ENCODE assay signal across 1 cellular context in the genomic region with DNA sequence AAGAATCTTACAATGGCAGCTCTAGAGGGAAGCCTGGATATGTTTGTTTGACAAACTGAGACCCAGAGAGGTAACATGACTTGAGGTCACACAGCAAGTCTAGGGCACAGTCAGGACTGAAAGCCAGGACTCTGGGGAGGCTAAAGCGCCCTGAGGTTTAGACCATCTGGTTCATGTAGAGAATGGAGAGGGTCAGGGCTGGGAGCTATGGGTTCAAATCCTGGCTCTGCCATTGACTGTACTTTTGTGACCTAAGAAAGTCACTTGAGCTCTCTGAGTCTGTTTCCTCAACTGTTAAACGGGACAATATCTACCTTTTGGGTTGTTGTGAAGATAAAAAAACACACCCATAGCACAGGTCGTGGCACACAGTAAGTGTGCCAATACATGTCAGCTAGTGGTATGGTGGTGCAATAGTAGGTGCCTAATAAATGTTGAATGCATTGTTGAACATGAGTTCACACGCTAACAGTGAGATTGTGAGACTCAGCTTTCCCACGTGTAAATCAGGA.
A peak's percentile ranks its signal among the peaks of the same experiment; 100 is the strongest.
TF ChIP-seq lines count a peak whose summit lies in the region.

No MANE protein-coding gene starts in this region.

TF ChIP-seq in HepG2, 621 proteins besides CTCF, POLR2A, EP300 and RAD21 (continued from another document and continues in another):
- no peak for TF ChIP-seq ZBTB38 (CRISPR knock-in tag; IDR thresholded peaks at IDR 0.05)
- TF ChIP-seq ZNF253 (CRISPR knock-in tag; IDR thresholded peaks at IDR 0.05; ENCODE audit: borderline replicate concordance), result no peak
- no peak for TF ChIP-seq ZBTB7A (CRISPR knock-in tag; IDR thresholded peaks at IDR 0.05)
- no peak for TF ChIP-seq ZFP36 (IDR thresholded peaks at IDR 0.05; ENCODE audit: borderline replicate concordance, low read depth, low read length, partially characterized antibody)
- no peak for TF ChIP-seq MNT (IDR thresholded peaks at IDR 0.05)
- TF ChIP-seq RBAK (CRISPR knock-in tag; IDR thresholded peaks at IDR 0.05), result no peak
- TF ChIP-seq ZNF704 (CRISPR knock-in tag; IDR thresholded peaks at IDR 0.05; ENCODE audit: borderline replicate concordance), result no peak
- TF ChIP-seq CHD4 (IDR thresholded peaks at IDR 0.05; ENCODE audit: borderline replicate concordance, low read length), result peak; percentile 80
- TF ChIP-seq SMAD1 (CRISPR knock-in tag; IDR thresholded peaks at IDR 0.05; ENCODE audit: borderline replicate concordance, low read depth), result no peak
- TF ChIP-seq RXRA (CRISPR knock-in tag; IDR thresholded peaks at IDR 0.05), result no peak
- TF ChIP-seq CENPX (CRISPR knock-in tag; IDR thresholded peaks at IDR 0.05), result no peak
- no peak; the same call in 1 of the 2 replicates for TF ChIP-seq MXD4 (CRISPR knock-in tag; IDR thresholded peaks at IDR 0.05)
- TF ChIP-seq ZSCAN21 (CRISPR knock-in tag; IDR thresholded peaks at IDR 0.05; ENCODE audit: borderline replicate concordance), result peak; percentile 28; the same call in 1 of the 2 replicates
- TF ChIP-seq HNRNPH1 (optimal IDR thresholded peaks at IDR 0.05; ENCODE audit: low read depth, low read length), result no peak
- TF ChIP-seq ZMYM4 (CRISPR knock-in tag; IDR thresholded peaks at IDR 0.05), result 0 out of 2 replicates have a peak, but pooled peaks have one; percentile 28
- no peak for TF ChIP-seq ZBTB49 (CRISPR knock-in tag; IDR thresholded peaks at IDR 0.05; ENCODE audit: borderline replicate concordance)
- 0 out of 2 replicates have a peak, but pooled peaks have one; percentile 36 for TF ChIP-seq ZNF83 (CRISPR knock-in tag; IDR thresholded peaks at IDR 0.05; ENCODE audit: borderline replicate concordance)
- no peak for TF ChIP-seq SP1 (IDR thresholded peaks at IDR 0.05)
- 0 out of 2 replicates have a peak, but pooled peaks have one; percentile 16 for TF ChIP-seq SP1 (CRISPR knock-in tag; IDR thresholded peaks at IDR 0.05)
- TF ChIP-seq ZNF317 (CRISPR knock-in tag; IDR thresholded peaks at IDR 0.05), result peak; percentile 50; the same call in 1 of the 2 replicates
- no peak for TF ChIP-seq PAF1 (CRISPR knock-in tag; IDR thresholded peaks at IDR 0.05)
- TF ChIP-seq CBX1 (IDR thresholded peaks at IDR 0.05; ENCODE audit: low read depth), result no peak
- TF ChIP-seq ATF7-NPFF (CRISPR knock-in tag; IDR thresholded peaks at IDR 0.05; ENCODE audit: low read depth), result peak; percentile 83; the same call in 1 of the 2 replicates
- TF ChIP-seq KLF13 (CRISPR knock-in tag; IDR thresholded peaks at IDR 0.05), result no peak
- no peak for TF ChIP-seq ARNT (IDR thresholded peaks at IDR 0.05)
- TF ChIP-seq AKNA (CRISPR knock-in tag; IDR thresholded peaks at IDR 0.05; ENCODE audit: borderline replicate concordance), result no peak
- TF ChIP-seq ZNF251 (CRISPR knock-in tag; IDR thresholded peaks at IDR 0.05), result no peak
- no peak for TF ChIP-seq CSRNP2 (CRISPR knock-in tag; conservative IDR thresholded peaks at IDR 0.05; ENCODE audit: low read depth)
- TF ChIP-seq ZNF24 (IDR thresholded peaks at IDR 0.05), result no peak
- no peak for TF ChIP-seq GTF2F1 (IDR thresholded peaks at IDR 0.05; ENCODE audit: low read length)
- TF ChIP-seq, protein P1, sequence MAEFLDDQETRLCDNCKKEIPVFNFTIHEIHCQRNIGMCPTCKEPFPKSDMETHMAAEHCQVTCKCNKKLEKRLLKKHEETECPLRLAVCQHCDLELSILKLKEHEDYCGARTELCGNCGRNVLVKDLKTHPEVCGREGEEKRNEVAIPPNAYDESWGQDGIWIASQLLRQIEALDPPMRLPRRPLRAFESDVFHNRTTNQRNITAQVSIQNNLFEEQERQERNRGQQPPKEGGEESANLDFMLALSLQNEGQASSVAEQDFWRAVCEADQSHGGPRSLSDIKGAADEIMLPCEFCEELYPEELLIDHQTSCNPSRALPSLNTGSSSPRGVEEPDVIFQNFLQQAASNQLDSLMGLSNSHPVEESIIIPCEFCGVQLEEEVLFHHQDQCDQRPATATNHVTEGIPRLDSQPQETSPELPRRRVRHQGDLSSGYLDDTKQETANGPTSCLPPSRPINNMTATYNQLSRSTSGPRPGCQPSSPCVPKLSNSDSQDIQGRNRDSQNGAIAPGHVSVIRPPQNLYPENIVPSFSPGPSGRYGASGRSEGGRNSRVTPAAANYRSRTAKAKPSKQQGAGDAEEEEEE (CRISPR knock-in tag; IDR thresholded peaks at IDR 0.05; ENCODE audit: borderline replicate concordance), result no peak
- TF ChIP-seq NR2C2 (CRISPR knock-in tag; IDR thresholded peaks at IDR 0.05; ENCODE audit: borderline replicate concordance), result no peak
- no peak for TF ChIP-seq NKX3-1 (CRISPR knock-in tag; IDR thresholded peaks at IDR 0.05)
- no peak for TF ChIP-seq ZNF737 (CRISPR knock-in tag; IDR thresholded peaks at IDR 0.05; ENCODE audit: borderline replicate concordance)
- no peak for TF ChIP-seq KLF6 (CRISPR knock-in tag; IDR thresholded peaks at IDR 0.05)
- TF ChIP-seq MAF1 (CRISPR knock-in tag; IDR thresholded peaks at IDR 0.05; ENCODE audit: borderline replicate concordance), result no peak
- no peak for TF ChIP-seq ZBTB3 (CRISPR knock-in tag; IDR thresholded peaks at IDR 0.05; ENCODE audit: borderline replicate concordance, low read depth)
- TF ChIP-seq MED1 (CRISPR knock-in tag; IDR thresholded peaks at IDR 0.05), result no peak
- no peak for TF ChIP-seq ZNF431 (CRISPR knock-in tag; IDR thresholded peaks at IDR 0.05; ENCODE audit: borderline replicate concordance, low read depth)
- TF ChIP-seq SALL2 (CRISPR knock-in tag; IDR thresholded peaks at IDR 0.05), result no peak
- TF ChIP-seq ZNF670 (CRISPR knock-in tag; IDR thresholded peaks at IDR 0.05; ENCODE audit: borderline replicate concordance), result no peak
- no peak for TF ChIP-seq EHMT2 (IDR thresholded peaks at IDR 0.05; ENCODE audit: borderline replicate concordance, low read depth, low read length)
- no peak for TF ChIP-seq ATF7 (IDR thresholded peaks at IDR 0.05)
- TF ChIP-seq ATF7 (CRISPR knock-in tag; IDR thresholded peaks at IDR 0.05), result no peak
- no peak; the same call in 1 of the 2 replicates for TF ChIP-seq ZNF354B (CRISPR knock-in tag; IDR thresholded peaks at IDR 0.05)
- no peak for TF ChIP-seq ZSCAN31 (CRISPR knock-in tag; IDR thresholded peaks at IDR 0.05; ENCODE audit: low read depth)
- TF ChIP-seq, protein P2, sequence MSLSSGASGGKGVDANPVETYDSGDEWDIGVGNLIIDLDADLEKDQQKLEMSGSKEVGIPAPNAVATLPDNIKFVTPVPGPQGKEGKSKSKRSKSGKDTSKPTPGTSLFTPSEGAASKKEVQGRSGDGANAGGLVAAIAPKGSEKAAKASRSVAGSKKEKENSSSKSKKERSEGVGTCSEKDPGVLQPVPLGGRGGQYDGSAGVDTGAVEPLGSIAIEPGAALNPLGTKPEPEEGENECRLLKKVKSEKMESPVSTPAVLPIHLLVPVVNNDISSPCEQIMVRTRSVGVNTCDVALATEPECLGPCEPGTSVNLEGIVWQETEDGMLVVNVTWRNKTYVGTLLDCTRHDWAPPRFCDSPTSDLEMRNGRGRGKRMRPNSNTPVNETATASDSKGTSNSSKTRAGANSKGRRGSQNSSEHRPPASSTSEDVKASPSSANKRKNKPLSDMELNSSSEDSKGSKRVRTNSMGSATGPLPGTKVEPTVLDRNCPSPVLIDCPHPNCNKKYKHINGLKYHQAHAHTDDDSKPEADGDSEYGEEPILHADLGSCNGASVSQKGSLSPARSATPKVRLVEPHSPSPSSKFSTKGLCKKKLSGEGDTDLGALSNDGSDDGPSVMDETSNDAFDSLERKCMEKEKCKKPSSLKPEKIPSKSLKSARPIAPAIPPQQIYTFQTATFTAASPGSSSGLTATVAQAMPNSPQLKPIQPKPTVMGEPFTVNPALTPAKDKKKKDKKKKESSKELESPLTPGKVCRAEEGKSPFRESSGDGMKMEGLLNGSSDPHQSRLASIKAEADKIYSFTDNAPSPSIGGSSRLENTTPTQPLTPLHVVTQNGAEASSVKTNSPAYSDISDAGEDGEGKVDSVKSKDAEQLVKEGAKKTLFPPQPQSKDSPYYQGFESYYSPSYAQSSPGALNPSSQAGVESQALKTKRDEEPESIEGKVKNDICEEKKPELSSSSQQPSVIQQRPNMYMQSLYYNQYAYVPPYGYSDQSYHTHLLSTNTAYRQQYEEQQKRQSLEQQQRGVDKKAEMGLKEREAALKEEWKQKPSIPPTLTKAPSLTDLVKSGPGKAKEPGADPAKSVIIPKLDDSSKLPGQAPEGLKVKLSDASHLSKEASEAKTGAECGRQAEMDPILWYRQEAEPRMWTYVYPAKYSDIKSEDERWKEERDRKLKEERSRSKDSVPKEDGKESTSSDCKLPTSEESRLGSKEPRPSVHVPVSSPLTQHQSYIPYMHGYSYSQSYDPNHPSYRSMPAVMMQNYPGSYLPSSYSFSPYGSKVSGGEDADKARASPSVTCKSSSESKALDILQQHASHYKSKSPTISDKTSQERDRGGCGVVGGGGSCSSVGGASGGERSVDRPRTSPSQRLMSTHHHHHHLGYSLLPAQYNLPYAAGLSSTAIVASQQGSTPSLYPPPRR (CRISPR knock-in tag; IDR thresholded peaks at IDR 0.05; ENCODE audit: borderline replicate concordance), result 0 out of 2 replicates have a peak, but pooled peaks have one; percentile 52
